In genomic region chr5:14219800-14220512, GRCh38 we compare ENCODE assay signal across 16 cellular contexts.
DNase-seq lines count a peak whose midpoint lies in the region; ATAC-seq and TF ChIP-seq lines count a peak whose summit lies in the region.
"Had no signal": no experiment of that assay in that cellular context is flagged by ENCODE, and none has a peak within 500 bp of the region (broad histone marks: within the 10 kb centered on the region; RNA-seq: fewer than 3 reads in every experiment).

No MANE protein-coding gene starts in this region.

- H3K4me3 Mint-ChIP-seq in chondrocyte (ENCODE audit: unreplicated experiment) (no peak overlapping the region), naive B cell (peak overlapping the region in 5 of 8 donors; percentile 44 to 57 (median 46))
- H3K4me3 Mint-ChIP-seq: activated T-helper 17 cell treated with anti-CD3 and anti-CD28 coated beads, Interleukin-2, amount 50 U/mL, for 72 hours had no signal

- no peaks in the 10 kb centered on the region for H3K9me2 ChIP-seq in SK-N-SH

- TF ChIP-seq CTCF in SK-N-SH (IDR thresholded peaks at IDR 0.05), result no peak
- no peak for TF ChIP-seq CTCF in chondrocyte (IDR thresholded peaks at IDR 0.05)
- TF ChIP-seq CTCF in upper lobe of left lung (IDR thresholded peaks at IDR 0.05), result no peak

- H3K27me3 Mint-ChIP-seq in chondrocyte (ENCODE audit: low read depth), result no peaks in the 10 kb centered on the region
- no peaks in the 10 kb centered on the region for H3K27me3 Mint-ChIP-seq in naive B cell

- TF ChIP-seq POLR2A in upper lobe of left lung (IDR thresholded peaks at IDR 0.05), result no peak

- H3K4me1 Mint-ChIP-seq in chondrocyte (ENCODE audit: low read depth) (peaks cover 87% of the 10 kb centered on the region), naive B cell (peaks cover 74 to 89% (median 78%) of the 10 kb centered on the region in 3 donors)
- H3K4me1 Mint-ChIP-seq: activated T-helper 17 cell treated with anti-CD3 and anti-CD28 coated beads, Interleukin-2, amount 50 U/mL, for 72 hours had no signal

- no peak overlapping the region for H2AFZ ChIP-seq in SK-N-SH (ENCODE audit: low read depth)

- peaks cover 96% of the 10 kb centered on the region for H4K20me1 ChIP-seq in SK-N-SH (ENCODE audit: insufficient read depth)

- WGBS in SK-N-SH (ENCODE audit: low lambda C conversion rate), result 92% methylated on average over 6 of the region's 6 CpGs
- WGBS in upper lobe of left lung, 2 donors, result 53 to 65% methylated on average over 6 of the region's 6 CpGs

- 0 out of 2 replicates have a peak overlapping the region, but pooled peaks have one; percentile 5 for H3K4me2 ChIP-seq in SK-N-SH

- H3K27me3 ChIP-seq in SK-N-SH (ENCODE audit: insufficient read depth) (no peaks in the 10 kb centered on the region), upper lobe of left lung (no peaks in the 10 kb centered on the region)
- H3K27me3 ChIP-seq: neutrophil had no signal

- H3K9ac ChIP-seq in SK-N-SH, result no peak overlapping the region

- no peak for ATAC-seq in SK-N-SH treated with all-trans-retinoic acid at 6 μM for 48 hours
- no peak for ATAC-seq in naive B cell (ENCODE audit: low read depth in 2 of 2)
- ATAC-seq in upper lobe of left lung (ENCODE audit: low FRiP score in 2 of 2), result peak in 1 of 2 donors; percentile 25
- ATAC-seq in GM19035 (IDR thresholded peaks at IDR 0.05; ENCODE audit: unreplicated experiment), result no peak
- no peak for ATAC-seq in HG02970 (IDR thresholded peaks at IDR 0.05; ENCODE audit: low FRiP score, unreplicated experiment)
- ATAC-seq: activated T-helper 17 cell treated with anti-CD3 and anti-CD28 coated beads, Interleukin-2, amount 50 U/mL, for 72 hours had no signal

- peaks cover 100% of the 10 kb centered on the region for H3K79me2 ChIP-seq in SK-N-SH (ENCODE audit: insufficient read depth)

- H3K9me3 Mint-ChIP-seq in chondrocyte (ENCODE audit: low read depth) (no peaks in the 10 kb centered on the region), naive B cell (no peaks in the 10 kb centered on the region)

- H3K4me1 ChIP-seq in SK-N-SH (ENCODE audit: control insufficient read depth in 1 of 2, insufficient read depth in 2 of 2, low read depth in 1 of 2, low read length in 1 of 2) (peaks cover 23 to 27% of the 10 kb centered on the region in 2 experiments; a peak in 3 of 4 replicates), upper lobe of left lung (peaks cover 34 to 71% (median 50%) of the 10 kb centered on the region in 4 donors)

- no peak for TF ChIP-seq EP300 in SK-N-SH (IDR thresholded peaks at IDR 0.05; ENCODE audit: borderline replicate concordance in 1 of 2, low read depth in 1 of 2, low read length in 1 of 2)
- TF ChIP-seq EP300 in upper lobe of left lung (IDR thresholded peaks at IDR 0.05), result no peak

- H3K36me3 Mint-ChIP-seq in chondrocyte (ENCODE audit: low read depth) (no peaks in the 10 kb centered on the region), naive B cell (peaks cover 7 to 9% of the 10 kb centered on the region in 2 donors)

- TF ChIP-seq RAD21 in SK-N-SH (IDR thresholded peaks at IDR 0.05; ENCODE audit: low read length), result no peak

- H3F3A ChIP-seq in SK-N-SH (replicated peaks; ENCODE audit: insufficient read depth), result peaks cover 4% of the 10 kb centered on the region

- H3K9me3 ChIP-seq in SK-N-SH (no peaks in the 10 kb centered on the region), upper lobe of left lung (no peaks in the 10 kb centered on the region)
- H3K9me3 ChIP-seq: neutrophil had no signal

- peak overlapping the region in 1 of 2 experiments; percentile 44; a peak in 1 of 4 replicates for H3K27ac ChIP-seq in SK-N-SH (ENCODE audit: low read depth in 2 of 2, low read length in 1 of 2)
- H3K27ac ChIP-seq in upper lobe of left lung, result peak overlapping the region; percentile 2 to 82 (median 68)
- H3K27ac ChIP-seq: 22Rv1, C4-2B, neutrophil had no signal

- peaks cover 0 to 19% of the 10 kb centered on the region in 2 experiments for H3K36me3 ChIP-seq in SK-N-SH (replicated peaks in 1 of 2; ENCODE audit: control insufficient read depth in 1 of 2, insufficient read depth in 2 of 2, low read length in 1 of 2)
- no peaks in the 10 kb centered on the region for H3K36me3 ChIP-seq in upper lobe of left lung
- H3K36me3 ChIP-seq: neutrophil had no signal

- H3K27ac Mint-ChIP-seq in chondrocyte (ENCODE audit: unreplicated experiment), result peak overlapping the region; percentile 88
- H3K27ac Mint-ChIP-seq in naive B cell, result peak overlapping the region; percentile 47 to 76 (median 68)
- H3K27ac Mint-ChIP-seq: activated T-helper 17 cell treated with anti-CD3 and anti-CD28 coated beads, Interleukin-2, amount 50 U/mL, for 72 hours had no signal

- no peak for DNase-seq in SK-N-SH
- DNase-seq in chondrocyte (ENCODE audit: low spot score), result no peak
- DNase-seq in naive B cell, result no peak
- no peak for DNase-seq in upper lobe of left lung
- DNase-seq in NCI-H1417 treated with DMSO at 0.1 percent for 48 hours (lab: John Stamatoyannopoulos, UW), result no peak
- DNase-seq: DMS153, NCI-H1048, NCI-H748 treated with DMSO at 0.1 percent for 48 hours, right cardiac atrium had no signal

- CTCF ChIA-PET in SK-N-SH (lab: Yijun Ruan, JAX), result interaction anchor here (1.0 kb wide), 1 partner anchor 20 kb away, joined by 3 read pairs; no protein-coding TSS in a partner anchor

- POLR2A ChIA-PET in SK-N-SH (lab: Yijun Ruan, JAX), result no interaction called here

- no peak overlapping the region for H3K4me3 ChIP-seq in SK-N-SH (ENCODE audit: low read depth in 2 of 2, low read length in 1 of 2)
- no peak overlapping the region for H3K4me3 ChIP-seq in upper lobe of left lung

TF ChIP-seq in SK-N-SH, 30 proteins besides CTCF, POLR2A, EP300 and RAD21:
- TF ChIP-seq SMC3 (IDR thresholded peaks at IDR 0.05; ENCODE audit: low read depth, low read length) (no peak), MEF2A (IDR thresholded peaks at IDR 0.05; ENCODE audit: borderline replicate concordance, low read depth) (no peak), TEAD4 (IDR thresholded peaks at IDR 0.05; ENCODE audit: borderline replicate concordance, insufficient read depth) (no peak), YY1 (IDR thresholded peaks at IDR 0.05; ENCODE audit: low read depth) (no peak), TCF12 (IDR thresholded peaks at IDR 0.05) (no peak)
- TF ChIP-seq, protein P1, sequence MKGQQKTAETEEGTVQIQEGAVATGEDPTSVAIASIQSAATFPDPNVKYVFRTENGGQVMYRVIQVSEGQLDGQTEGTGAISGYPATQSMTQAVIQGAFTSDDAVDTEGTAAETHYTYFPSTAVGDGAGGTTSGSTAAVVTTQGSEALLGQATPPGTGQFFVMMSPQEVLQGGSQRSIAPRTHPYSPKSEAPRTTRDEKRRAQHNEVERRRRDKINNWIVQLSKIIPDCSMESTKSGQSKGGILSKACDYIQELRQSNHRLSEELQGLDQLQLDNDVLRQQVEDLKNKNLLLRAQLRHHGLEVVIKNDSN (IDR thresholded peaks at IDR 0.05; ENCODE audit: borderline replicate concordance, low read depth), result no peak

TF ChIP-seq in SK-N-SH treated with all-trans-retinoic acid at 6 μM for 48 hours, 23 proteins besides CTCF, POLR2A, EP300 and RAD21:
- TF ChIP-seq TOX (CRISPR knock-in tag; IDR thresholded peaks at IDR 0.05; ENCODE audit: borderline replicate concordance), result no peak
- TF ChIP-seq ISL1 (CRISPR knock-in tag; IDR thresholded peaks at IDR 0.05), result no peak
- no peak for TF ChIP-seq ESRRG (CRISPR knock-in tag; IDR thresholded peaks at IDR 0.05)
- TF ChIP-seq ZNF565 (CRISPR knock-in tag; conservative IDR thresholded peaks at IDR 0.05; ENCODE audit: low read depth), result no peak
- TF ChIP-seq, protein P2, sequence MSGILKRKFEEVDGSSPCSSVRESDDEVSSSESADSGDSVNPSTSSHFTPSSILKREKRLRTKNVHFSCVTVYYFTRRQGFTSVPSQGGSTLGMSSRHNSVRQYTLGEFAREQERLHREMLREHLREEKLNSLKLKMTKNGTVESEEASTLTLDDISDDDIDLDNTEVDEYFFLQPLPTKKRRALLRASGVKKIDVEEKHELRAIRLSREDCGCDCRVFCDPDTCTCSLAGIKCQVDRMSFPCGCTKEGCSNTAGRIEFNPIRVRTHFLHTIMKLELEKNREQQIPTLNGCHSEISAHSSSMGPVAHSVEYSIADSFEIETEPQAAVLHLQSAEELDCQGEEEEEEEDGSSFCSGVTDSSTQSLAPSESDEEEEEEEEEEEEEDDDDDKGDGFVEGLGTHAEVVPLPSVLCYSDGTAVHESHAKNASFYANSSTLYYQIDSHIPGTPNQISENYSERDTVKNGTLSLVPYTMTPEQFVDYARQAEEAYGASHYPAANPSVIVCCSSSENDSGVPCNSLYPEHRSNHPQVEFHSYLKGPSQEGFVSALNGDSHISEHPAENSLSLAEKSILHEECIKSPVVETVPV (CRISPR knock-in tag; IDR thresholded peaks at IDR 0.05), result no peak
